8 cellular contexts compared by ENCODE assay signal in genomic region chr6:32191696-32192607, GRCh38. TPM values are rescaled to one million over a fixed set of nuclear protein-coding genes. Genes with fewer than 3 reads are reported as not detected.
DNase-seq lines count a peak whose midpoint lies in the region; ATAC-seq and TF ChIP-seq lines count a peak whose summit lies in the region.

No MANE protein-coding gene starts in this region.

- peak overlapping the region; percentile 90 for H3K27ac Mint-ChIP-seq in endodermal cell

- H3K36me3 ChIP-seq in ES-I3 (ENCODE audit: insufficient read depth, low read length): 0 out of 2 replicates have a peak, but pooled peaks cover 3% of the 10 kb centered on the region
- peaks cover 12% of the 10 kb centered on the region for H3K36me3 ChIP-seq in endodermal cell (ENCODE audit: control insufficient read depth, insufficient read depth, low read length)

- POLR2A ChIA-PET in RWPE1 (lab: Yijun Ruan, JAX; ENCODE audit: low non-redundant PET): no interaction called here

- H3K36me3 Mint-ChIP-seq in endodermal cell (ENCODE audit: low read depth): peaks cover 18% of the 10 kb centered on the region

- peaks cover 42% of the 10 kb centered on the region for H3K4me1 Mint-ChIP-seq in endodermal cell

- TF ChIP-seq CTCF in RWPE1 (conservative IDR thresholded peaks at IDR 0.05; ENCODE audit: low read depth): no peak
- TF ChIP-seq CTCF in endodermal cell (conservative IDR thresholded peaks at IDR 0.05): no peak

- H3K9me3 ChIP-seq in ES-I3 (ENCODE audit: control insufficient read depth, insufficient read depth, low read length): no peaks in the 10 kb centered on the region
- H3K9me3 ChIP-seq in endodermal cell (ENCODE audit: control insufficient read depth, low read length): no peaks in the 10 kb centered on the region

- WGBS in endodermal cell (ENCODE audit: insufficient coverage in 1 of 2, insufficient read length in 1 of 2), 2 experiments: 91 to 98% methylated on average over 6 to 15 of the region's 15 CpGs

- peak overlapping the region; percentile 88 for H3K27ac ChIP-seq in RWPE1
- H3K27ac ChIP-seq in endodermal cell (ENCODE audit: low read depth, low read length): no peak overlapping the region

- no peak for DNase-seq in RWPE1 (ENCODE audit: low spot score)
- DNase-seq in endodermal cell: no peak
- DNase-seq in posterior vena cava (ENCODE audit: low spot score): peak; percentile 82
- DNase-seq in NCI-H1436 (lab: John Stamatoyannopoulos, UW): no peak
- no peak for DNase-seq in GDM1 (lab: John Stamatoyannopoulos, UW)

- CTCF ChIA-PET in RWPE1 (lab: Yijun Ruan, JAX): interaction anchor here (0.7 kb wide), 1 partner anchor 223 kb away, joined by 3 read pairs; no protein-coding TSS in a partner anchor

- H3K4me1 ChIP-seq in ES-I3 (ENCODE audit: insufficient read depth, low read length) (peaks cover 35% of the 10 kb centered on the region), endodermal cell (ENCODE audit: control insufficient read depth, insufficient read depth, low read length) (peaks cover 8% of the 10 kb centered on the region)

- H3K9ac ChIP-seq in ES-I3 (ENCODE audit: low read depth, low read length) (peak overlapping the region; percentile 11; the same call in 1 of the 2 replicates), endodermal cell (ENCODE audit: extremely low read depth, low read length, poor library complexity, severe bottlenecking) (no peak overlapping the region)

- no peaks in the 10 kb centered on the region for H3K27me3 ChIP-seq in endodermal cell (ENCODE audit: control insufficient read depth, insufficient read depth, low read length, poor library complexity, severe bottlenecking)

- no peaks in the 10 kb centered on the region for H3K27me3 Mint-ChIP-seq in endodermal cell (ENCODE audit: insufficient read depth)

- H3K4me3 Mint-ChIP-seq in endodermal cell: peak overlapping the region; percentile 86

- no peak for ATAC-seq in HG03196 (IDR thresholded peaks at IDR 0.05; ENCODE audit: unreplicated experiment)
- no peak for ATAC-seq in GM18868 (IDR thresholded peaks at IDR 0.05; ENCODE audit: unreplicated experiment)

- no peaks in the 10 kb centered on the region for H3K9me3 Mint-ChIP-seq in endodermal cell

- intact Hi-C loops in posterior vena cava (cut with DNase I): loop anchor here in 1 of 2 donors (5.0 kb wide), 1 partner anchor 75 kb away; no protein-coding TSS in a partner anchor

- no peak overlapping the region for H3K4me3 ChIP-seq in endodermal cell (ENCODE audit: low read length)

RNA-seq across cellular contexts. Expression of gene GPSM3, which starts 0.5 kb away (rescaled TPM):
- total RNA-seq in endodermal cell: 10 to 100 TPM; 12.9 to 25.0 TPM
- polyA plus RNA-seq in endodermal cell (2013, experiment 1 of 2): 5.7 TPM
- 6.7 TPM for polyA plus RNA-seq in endodermal cell (2013, experiment 2 of 2)
- total RNA-seq in posterior vena cava: 10 to 100 TPM; 15.4 to 22.1 TPM

RNA-seq across cellular contexts. Expression of gene PBX2, which starts 1.9 kb away (rescaled TPM):
- total RNA-seq in endodermal cell (100 to 1,000 TPM; 246 to 263 TPM), posterior vena cava (10 to 100 TPM; 49.4 to 53.1 TPM)
- polyA plus RNA-seq in endodermal cell (2013, experiment 1 of 2): 184 TPM
- 171 TPM for polyA plus RNA-seq in endodermal cell (2013, experiment 2 of 2)

RNA-seq across cellular contexts. Expression of gene AGER, which starts 7.9 kb away (rescaled TPM):
- total RNA-seq in endodermal cell (10 to 100 TPM; 29.8 to 35.2 TPM), posterior vena cava (1 to 10 TPM; 4.6 to 7.3 TPM)
- 16.4 TPM for polyA plus RNA-seq in endodermal cell (2013, experiment 1 of 2)
- 11.9 TPM for polyA plus RNA-seq in endodermal cell (2013, experiment 2 of 2)

RNA-seq across cellular contexts. Expression of gene RNF5, which starts 13.7 kb away (rescaled TPM):
- total RNA-seq in endodermal cell (10 to 100 TPM; 68.0 to 71.3 TPM), posterior vena cava (10 to 100 TPM; 43.2 to 46.7 TPM)
- 114 TPM for polyA plus RNA-seq in endodermal cell (2013, experiment 1 of 2)
- 109 TPM for polyA plus RNA-seq in endodermal cell (2013, experiment 2 of 2)

RNA-seq across cellular contexts. Expression of gene AGPAT1, which starts 16.1 kb away (rescaled TPM):
- 100 to 1,000 TPM; 124 to 147 TPM for total RNA-seq in endodermal cell
- 126 TPM for polyA plus RNA-seq in endodermal cell (2013, experiment 1 of 2)
- 113 TPM for polyA plus RNA-seq in endodermal cell (2013, experiment 2 of 2)
- 10 to 100 TPM; 42.0 to 53.3 TPM for total RNA-seq in posterior vena cava

Comparison
In these comparisons a context has a peak if more than half of its experiments do, and no peak if none do; other contexts are left out.
1. RNA of gene PBX2, which starts 1.9 kb away (total RNA-seq): 246 to 263 TPM in endodermal cell; 49.4 to 53.1 TPM in posterior vena cava; every median in the first group is over 4 times any median in the second.